13 cellular contexts compared by ENCODE assay signal in genomic region chr1:108639899-108640560, GRCh38. TPM values are rescaled to one million over a fixed set of nuclear protein-coding genes. Genes with fewer than 3 reads are reported as not detected.
DNase-seq lines count a peak whose midpoint lies in the region; ATAC-seq lines count a peak whose summit lies in the region.
"Had no signal": no experiment of that assay in that cellular context is flagged by ENCODE, and none has a peak within 500 bp of the region (broad histone marks: within the 10 kb centered on the region; RNA-seq: fewer than 3 reads in every experiment).

No MANE protein-coding gene starts in this region.

- H3K9me3 Mint-ChIP-seq in activated T-helper 2 cell treated with anti-CD3 and anti-CD28 coated beads, Interferon-gamma antibody, Interleukin-2, Interleukin-4, amounts not matched to agents 10 μg/mL and 5 μg/mL and 100 μg/mL, durations not matched to agents 14 hours and 24 hours and 36 hours: peaks cover 10% of the 10 kb centered on the region
- no peaks in the 10 kb centered on the region for H3K9me3 Mint-ChIP-seq in naive thymus-derived CD8-positive, alpha-beta T cell
- H3K9me3 Mint-ChIP-seq: mesothelial cell of epicardium had no signal

- peaks cover 43% of the 10 kb centered on the region for H3K36me3 Mint-ChIP-seq in activated T-helper 2 cell treated with anti-CD3 and anti-CD28 coated beads, Interferon-gamma antibody, Interleukin-2, Interleukin-4, amounts not matched to agents 10 μg/mL and 5 μg/mL and 100 μg/mL, durations not matched to agents 14 hours and 24 hours and 36 hours (ENCODE audit: low read depth)
- peaks cover 0 to 16% (median 9%) of the 10 kb centered on the region in 3 donors for H3K36me3 Mint-ChIP-seq in naive thymus-derived CD8-positive, alpha-beta T cell

- intact Hi-C loops in activated T-helper 2 cell treated with anti-CD3 and anti-CD28 coated beads, Interferon-gamma antibody, Interleukin-2, Interleukin-4, amounts not matched to agents 10 μg/mL and 5 μg/mL and 100 μg/mL, durations not matched to agents 14 hours and 24 hours and 36 hours (cut with micrococcal nuclease): loop anchor here (5.0 kb wide), 1 partner anchor 438 kb away; the partner anchor contains the start of gene SLC25A24

- DNase-seq in stimulated activated CD4-positive, alpha-beta T cell treated with anti-CD3 and anti-CD28 coated beads, Interleukin-1b, Interleukin-23, amount 100 ng/mL, for 48 hours: peak; percentile 57
- no peak for DNase-seq in stimulated activated CD4-positive, alpha-beta T cell treated with anti-CD3 and anti-CD28 coated beads, Interleukin-12 subunit alpha, Interleukin-12 subunit beta, amount 100 ng/mL, for 4 hours
- DNase-seq in activated T-helper 2 cell treated with anti-CD3 and anti-CD28 coated beads, Interferon-gamma antibody, Interleukin-2, Interleukin-4, amounts not matched to agents 10 μg/mL and 5 μg/mL and 100 μg/mL, durations not matched to agents 14 hours and 24 hours and 36 hours (ENCODE audit: low spot score): peak; percentile 29
- peak in 8 of 10 donors; percentile 26 to 65 (median 48) for DNase-seq in naive thymus-derived CD8-positive, alpha-beta T cell
- DNase-seq in COLO668 (lab: John Stamatoyannopoulos, UW; ENCODE audit: unreplicated experiment): no peak
- no peak for DNase-seq in NCI-H1436 treated with DMSO at 0.1 percent for 48 hours (lab: John Stamatoyannopoulos, UW)
- no peak for DNase-seq in SIG-M5 treated with dmso at 0.1 percent for 504 hours (lab: John Stamatoyannopoulos, UW; ENCODE audit: unreplicated experiment)
- DNase-seq: esophagus squamous epithelium, MV-4-11, NCI-H226, Peyer's patch had no signal

- H3K27me3 Mint-ChIP-seq in activated T-helper 2 cell treated with anti-CD3 and anti-CD28 coated beads, Interferon-gamma antibody, Interleukin-2, Interleukin-4, amounts not matched to agents 10 μg/mL and 5 μg/mL and 100 μg/mL, durations not matched to agents 14 hours and 24 hours and 36 hours (ENCODE audit: low read depth): no peaks in the 10 kb centered on the region
- H3K27me3 Mint-ChIP-seq in naive thymus-derived CD8-positive, alpha-beta T cell: no peaks in the 10 kb centered on the region

- POLR2A ChIA-PET in naive thymus-derived CD8-positive, alpha-beta T cell (lab: Charles Lee): interaction anchor here (1.3 to 3.9 kb wide), 2 partner anchors 21 to 52 kb away, joined by 8 to 19 read pairs; partner anchors contain the start of genes HENMT1 and PRPF38B

- H3K4me3 Mint-ChIP-seq in activated T-helper 2 cell treated with anti-CD3 and anti-CD28 coated beads, Interferon-gamma antibody, Interleukin-2, Interleukin-4, amounts not matched to agents 10 μg/mL and 5 μg/mL and 100 μg/mL, durations not matched to agents 14 hours and 24 hours and 36 hours (ENCODE audit: low read depth): no peak overlapping the region
- peak overlapping the region in 9 of 10 donors; percentile 42 to 76 (median 64) for H3K4me3 Mint-ChIP-seq in naive thymus-derived CD8-positive, alpha-beta T cell
- H3K4me3 Mint-ChIP-seq: mesothelial cell of epicardium had no signal

- ATAC-seq in naive thymus-derived CD8-positive, alpha-beta T cell: peak; percentile 21 to 34
- no peak for ATAC-seq in HG03196 (IDR thresholded peaks at IDR 0.05; ENCODE audit: unreplicated experiment)

- H3K4me1 Mint-ChIP-seq in activated T-helper 2 cell treated with anti-CD3 and anti-CD28 coated beads, Interferon-gamma antibody, Interleukin-2, Interleukin-4, amounts not matched to agents 10 μg/mL and 5 μg/mL and 100 μg/mL, durations not matched to agents 14 hours and 24 hours and 36 hours (ENCODE audit: low read depth): peaks cover 41% of the 10 kb centered on the region
- peaks cover 24 to 49% (median 46%) of the 10 kb centered on the region in 4 donors for H3K4me1 Mint-ChIP-seq in naive thymus-derived CD8-positive, alpha-beta T cell
- H3K4me1 Mint-ChIP-seq: mesothelial cell of epicardium had no signal

- H3K27ac Mint-ChIP-seq in activated T-helper 2 cell treated with anti-CD3 and anti-CD28 coated beads, Interferon-gamma antibody, Interleukin-2, Interleukin-4, amounts not matched to agents 10 μg/mL and 5 μg/mL and 100 μg/mL, durations not matched to agents 14 hours and 24 hours and 36 hours: peak overlapping the region; percentile 62
- peak overlapping the region; percentile 35 to 93 (median 62) for H3K27ac Mint-ChIP-seq in naive thymus-derived CD8-positive, alpha-beta T cell
- H3K27ac Mint-ChIP-seq: mesothelial cell of epicardium had no signal

RNA-seq across cellular contexts. Expression of gene HENMT1, which starts 20.9 kb away (rescaled TPM):
- total RNA-seq in activated T-helper 2 cell treated with anti-CD3 and anti-CD28 coated beads, Interferon-gamma antibody, Interleukin-2, Interleukin-4, amounts not matched to agents 10 μg/mL and 5 μg/mL and 100 μg/mL, durations not matched to agents 14 hours and 24 hours and 36 hours: 16.5 and 17.7 TPM in 2 replicates
- 10 to 100 TPM; 24.8 to 27.6 TPM for total RNA-seq in naive thymus-derived CD8-positive, alpha-beta T cell
- polyA plus RNA-seq in naive thymus-derived CD8-positive, alpha-beta T cell: 10 to 100 TPM; 38.1 to 53.8 (median 42.4) TPM

RNA-seq across cellular contexts. Expression of gene PRPF38B, which starts 52.1 kb away (rescaled TPM):
- total RNA-seq in activated T-helper 2 cell treated with anti-CD3 and anti-CD28 coated beads, Interferon-gamma antibody, Interleukin-2, Interleukin-4, amounts not matched to agents 10 μg/mL and 5 μg/mL and 100 μg/mL, durations not matched to agents 14 hours and 24 hours and 36 hours: 86.7 and 88.5 TPM in 2 replicates
- total RNA-seq in naive thymus-derived CD8-positive, alpha-beta T cell: 100 to 1,000 TPM; 146 TPM
- polyA plus RNA-seq in naive thymus-derived CD8-positive, alpha-beta T cell: 10 to 100 TPM; 18.9 to 21.7 (median 19.1) TPM

Comparison
In these comparisons a context has a peak if more than half of its experiments do, and no peak if none do; other contexts are left out.
1. DNase-seq: peak in stimulated activated CD4-positive, alpha-beta T cell treated with anti-CD3 and anti-CD28 coated beads, Interleukin-1b, Interleukin-23, amount 100 ng/mL, for 48 hours (single experiment), activated T-helper 2 cell treated with anti-CD3 and anti-CD28 coated beads, Interferon-gamma antibody, Interleukin-2, Interleukin-4, amounts not matched to agents 10 μg/mL and 5 μg/mL and 100 μg/mL, durations not matched to agents 14 hours and 24 hours and 36 hours (single experiment) and naive thymus-derived CD8-positive, alpha-beta T cell (8 of 10); none in stimulated activated CD4-positive, alpha-beta T cell treated with anti-CD3 and anti-CD28 coated beads, Interleukin-12 subunit alpha, Interleukin-12 subunit beta, amount 100 ng/mL, for 4 hours (single experiment), COLO668 (single experiment), NCI-H1436 treated with DMSO at 0.1 percent for 48 hours (single experiment) and SIG-M5 treated with dmso at 0.1 percent for 504 hours (single experiment).